31 cellular contexts compared by ENCODE assay signal in the genomic region with DNA sequence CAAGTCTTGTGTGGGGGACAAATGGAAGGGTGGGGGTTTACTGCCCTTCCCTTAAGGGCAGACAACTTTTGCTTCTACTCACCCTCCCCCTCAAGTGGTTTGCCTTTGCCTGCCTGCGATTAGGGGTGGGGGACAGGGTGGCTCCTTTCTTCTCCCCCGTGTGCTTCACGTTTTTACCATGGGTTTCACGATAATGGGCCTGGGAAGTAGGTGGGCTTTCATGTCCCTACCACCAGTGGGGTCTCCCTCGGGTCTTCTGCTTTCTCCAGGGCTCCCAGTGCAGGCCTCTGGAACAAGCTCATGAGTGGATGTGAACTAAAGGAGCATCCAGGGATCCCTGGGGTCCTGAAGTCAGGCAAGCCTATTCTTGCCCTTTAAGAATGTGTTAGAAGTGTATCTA. TPM values are rescaled to one million over a fixed set of nuclear protein-coding genes. Genes with fewer than 3 reads are reported as not detected.
"Had no signal": no experiment of that assay in that cellular context is flagged by ENCODE, and none has a peak within 500 bp of the region (broad histone marks: within the 10 kb centered on the region; RNA-seq: fewer than 3 reads in every experiment).

No MANE protein-coding gene starts in this region.

- ATAC-seq: body of pancreas; left cardiac atrium; left ventricle myocardium superior; pancreas; sciatic nerve; stimulated activated memory B cell treated with anti-CD40 and anti-IgM and Interleukin-4, amounts not matched to agents 10 μg/mL and 1 μg/mL and 100 μg/mL, for 72 hours; upper lobe of right lung had no signal

- FAIRE-seq: keratinocyte, pancreas had no signal

- H3K4me3 Mint-ChIP-seq: activated naive CD8-positive, alpha-beta T cell; mesothelial cell of epicardium; nephron progenitor cell; stimulated activated memory B cell treated with anti-CD40 and anti-IgM and Interleukin-4, amounts not matched to agents 10 μg/mL and 1 μg/mL and 100 μg/mL, for 72 hours had no signal

- DNase-seq: activated CD4-positive, alpha-beta T cell treated with anti-CD3 and anti-CD28 coated beads for 4 hours; activated CD4-positive, alpha-beta T cell treated with anti-CD3 and anti-CD28 coated beads, Interleukin-2, amount 50 U/mL, for 48 hours; activated CD4-positive, CD25-positive, alpha-beta regulatory T cell; activated CD8-positive, alpha-beta memory T cell treated with anti-CD3 and anti-CD28 coated beads for 24 hours; anterior cingulate cortex; body of pancreas; cerebellar nuclear complex; colonic mucosa; effector CD8-positive, alpha-beta T cell; head of caudate nucleus; hippocampal formation; left cardiac atrium; left ventricle myocardium superior; naive B cell; nephron progenitor cell; pancreas; retina; stimulated activated CD4-positive, alpha-beta T cell treated with anti-CD3 and anti-CD28 coated beads, Interleukin-12 subunit alpha, Interleukin-12 subunit beta, amount 100 ng/mL, for 4 hours; stimulated activated CD4-positive, alpha-beta T cell treated with anti-CD3 and anti-CD28 coated beads, Interleukin-4, amount 100 ng/mL, for 24 hours; tibial artery; upper lobe of right lung had no signal

- H3K4me1 ChIP-seq: body of pancreas, colonic mucosa, pancreas, prostate gland, suprapubic skin, tibial artery, upper lobe of right lung had no signal

- H3K27ac ChIP-seq: body of pancreas, colonic mucosa, pancreas, suprapubic skin, tibial artery, upper lobe of right lung had no signal

- H3K9me3 Mint-ChIP-seq: activated T-helper 2 cell treated with anti-CD3 and anti-CD28 coated beads, Interferon-gamma antibody, Interleukin-2, Interleukin-4, amounts not matched to agents 10 μg/mL and 5 μg/mL and 100 μg/mL, durations not matched to agents 14 hours and 24 hours and 36 hours; mesothelial cell of epicardium; naive B cell; nephron progenitor cell; stimulated activated memory B cell treated with anti-CD40 and anti-IgM and Interleukin-4, amounts not matched to agents 10 μg/mL and 1 μg/mL and 100 μg/mL, for 72 hours had no signal

- H3K4me1 Mint-ChIP-seq: mesothelial cell of epicardium, nephron progenitor cell had no signal

- H3K27me3 Mint-ChIP-seq: activated naive CD8-positive, alpha-beta T cell; naive B cell; stimulated activated memory B cell treated with anti-CD40 and anti-IgM and Interleukin-4, amounts not matched to agents 10 μg/mL and 1 μg/mL and 100 μg/mL, for 72 hours had no signal

- H3K4me3 ChIP-seq: body of pancreas, colonic mucosa, pancreas, prostate gland, skin epidermis, suprapubic skin, tibial artery, upper lobe of right lung had no signal

- H3K9me3 ChIP-seq: body of pancreas, colonic mucosa, pancreas, prostate gland, suprapubic skin, tibial artery, upper lobe of right lung had no signal

- H3K27ac Mint-ChIP-seq: activated T-helper 2 cell treated with anti-CD3 and anti-CD28 coated beads, Interferon-gamma antibody, Interleukin-2, Interleukin-4, amounts not matched to agents 10 μg/mL and 5 μg/mL and 100 μg/mL, durations not matched to agents 14 hours and 24 hours and 36 hours; mesothelial cell of epicardium; nephron progenitor cell had no signal

- H3K27me3 ChIP-seq: body of pancreas, colonic mucosa, pancreas, suprapubic skin, tibial artery, upper lobe of right lung had no signal

RNA-seq across cellular contexts. Expression of gene IRF6, which starts 43.4 kb away (rescaled TPM):
- total RNA-seq: T-helper 2 cell treated with Interferon-gamma antibody and Interleukin-4, amounts not matched to agents 100 ng/mL and 5 ng/mL, for 36 hours had no signal
